Comparison of ENCODE assay signal across 1 cellular context in the genomic region with DNA sequence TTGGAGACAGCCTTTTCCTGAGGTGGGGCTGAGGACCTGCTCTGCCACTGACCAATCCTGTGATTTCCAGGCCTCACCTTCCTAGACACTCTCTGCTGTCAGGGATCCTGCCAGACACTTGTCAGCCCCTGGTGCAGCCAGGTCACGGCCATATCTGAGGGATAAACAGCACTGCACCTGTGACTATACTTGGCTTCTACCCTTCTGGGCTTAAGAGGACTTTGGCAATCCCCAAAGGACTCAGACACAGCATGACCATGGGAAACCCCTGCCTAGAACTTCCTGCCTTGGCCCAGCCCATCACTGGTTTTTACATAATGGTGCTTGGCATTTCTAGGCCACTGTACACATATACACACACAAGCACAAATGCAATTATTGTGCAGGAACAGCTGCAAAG.
TF ChIP-seq lines count a peak whose summit lies in the region.

No MANE protein-coding gene starts in this region.

TF ChIP-seq in GM12878, 131 proteins besides CTCF, POLR2A, EP300 and RAD21 (continued from another document):
- TF ChIP-seq ZNF687 (IDR thresholded peaks at IDR 0.05) (peak; percentile 33; the same call in 1 of the 2 replicates), POLR2AphosphoS5 (IDR thresholded peaks at IDR 0.05; ENCODE audit: low read length) (no peak), CBFB (IDR thresholded peaks at IDR 0.05; ENCODE audit: low read depth) (no peak), WRNIP1 (IDR thresholded peaks at IDR 0.05; ENCODE audit: borderline replicate concordance, low read depth, low read length) (no peak), MEF2B (IDR thresholded peaks at IDR 0.05; ENCODE audit: partially characterized antibody, poor library complexity, severe bottlenecking) (peak; percentile 96), SPI1 (IDR thresholded peaks at IDR 0.05; ENCODE audit: borderline replicate concordance, insufficient read depth, low read depth, low read length) (peak; percentile 1; the same call in 1 of the 2 replicates), EZH2 (IDR thresholded peaks at IDR 0.05; ENCODE audit: borderline replicate concordance, control insufficient read depth, low read depth, low read length) (no peak), IKZF1 (conservative IDR thresholded peaks at IDR 0.05) (0 out of 2 replicates have a peak, but pooled peaks have one; percentile 38), GATAD2B (conservative IDR thresholded peaks at IDR 0.05; ENCODE audit: low read depth) (peak; percentile 71)
- TF ChIP-seq, protein P1, sequence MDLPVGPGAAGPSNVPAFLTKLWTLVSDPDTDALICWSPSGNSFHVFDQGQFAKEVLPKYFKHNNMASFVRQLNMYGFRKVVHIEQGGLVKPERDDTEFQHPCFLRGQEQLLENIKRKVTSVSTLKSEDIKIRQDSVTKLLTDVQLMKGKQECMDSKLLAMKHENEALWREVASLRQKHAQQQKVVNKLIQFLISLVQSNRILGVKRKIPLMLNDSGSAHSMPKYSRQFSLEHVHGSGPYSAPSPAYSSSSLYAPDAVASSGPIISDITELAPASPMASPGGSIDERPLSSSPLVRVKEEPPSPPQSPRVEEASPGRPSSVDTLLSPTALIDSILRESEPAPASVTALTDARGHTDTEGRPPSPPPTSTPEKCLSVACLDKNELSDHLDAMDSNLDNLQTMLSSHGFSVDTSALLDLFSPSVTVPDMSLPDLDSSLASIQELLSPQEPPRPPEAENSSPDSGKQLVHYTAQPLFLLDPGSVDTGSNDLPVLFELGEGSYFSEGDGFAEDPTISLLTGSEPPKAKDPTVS (IDR thresholded peaks at IDR 0.05; ENCODE audit: low read depth, low read length): no peak
- TF ChIP-seq, protein P2, sequence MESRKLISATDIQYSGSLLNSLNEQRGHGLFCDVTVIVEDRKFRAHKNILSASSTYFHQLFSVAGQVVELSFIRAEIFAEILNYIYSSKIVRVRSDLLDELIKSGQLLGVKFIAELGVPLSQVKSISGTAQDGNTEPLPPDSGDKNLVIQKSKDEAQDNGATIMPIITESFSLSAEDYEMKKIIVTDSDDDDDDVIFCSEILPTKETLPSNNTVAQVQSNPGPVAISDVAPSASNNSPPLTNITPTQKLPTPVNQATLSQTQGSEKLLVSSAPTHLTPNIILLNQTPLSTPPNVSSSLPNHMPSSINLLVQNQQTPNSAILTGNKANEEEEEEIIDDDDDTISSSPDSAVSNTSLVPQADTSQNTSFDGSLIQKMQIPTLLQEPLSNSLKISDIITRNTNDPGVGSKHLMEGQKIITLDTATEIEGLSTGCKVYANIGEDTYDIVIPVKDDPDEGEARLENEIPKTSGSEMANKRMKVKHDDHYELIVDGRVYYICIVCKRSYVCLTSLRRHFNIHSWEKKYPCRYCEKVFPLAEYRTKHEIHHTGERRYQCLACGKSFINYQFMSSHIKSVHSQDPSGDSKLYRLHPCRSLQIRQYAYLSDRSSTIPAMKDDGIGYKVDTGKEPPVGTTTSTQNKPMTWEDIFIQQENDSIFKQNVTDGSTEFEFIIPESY (IDR thresholded peaks at IDR 0.05): no peak
TF ChIP-seq in GM12878: peak in this region for 5.
